ENCODE assay signal across 8 cellular contexts in genomic region chr7:17941171-17941490, GRCh38. TPM values are rescaled to one million over a fixed set of nuclear protein-coding genes. Genes with fewer than 3 reads are reported as not detected.
DNase-seq lines count a peak whose midpoint lies in the region; ATAC-seq and TF ChIP-seq lines count a peak whose summit lies in the region.

No MANE protein-coding gene starts in this region.

- H3K4me1 Mint-ChIP-seq in natural killer cell: peaks cover 45 to 55% of the 10 kb centered on the region in 2 donors

- H3K27me3 Mint-ChIP-seq in natural killer cell (ENCODE audit: low read depth in 2 of 2): peaks cover 0 to 2% of the 10 kb centered on the region in 2 donors

- H2AFZ ChIP-seq in OCI-LY7 (ENCODE audit: low read length): peak overlapping the region; percentile 96

- intact Hi-C loops in OCI-LY7 (cut with micrococcal nuclease; ENCODE audit: unreplicated experiment) (loop anchor here (10.0 kb wide), 1 partner anchor 554 kb away; the partner anchor contains the start of gene HDAC9), natural killer cell (cut with micrococcal nuclease) (no loop called here)

- H3K79me2 ChIP-seq in OCI-LY7 (ENCODE audit: insufficient read depth, low read depth, low read length): peaks cover 46% of the 10 kb centered on the region

- ATAC-seq in natural killer cell: no peak

- POLR2A ChIA-PET in OCI-LY7 (lab: Charles Lee): interaction anchor here (0.7 to 1.4 kb wide), 2 partner anchors 9 to 492 kb away, joined by 3 to 5 read pairs; no protein-coding TSS in a partner anchor

- no peaks in the 10 kb centered on the region for H3K9me2 ChIP-seq in OCI-LY7 (ENCODE audit: insufficient read depth, low read length)

- H3K27ac Mint-ChIP-seq in natural killer cell: peak overlapping the region; percentile 99 to 100

- H4K20me1 ChIP-seq in OCI-LY7 (ENCODE audit: insufficient read depth, low read length): no peaks in the 10 kb centered on the region; the same call in 1 of the 2 replicates

- H3K36me3 ChIP-seq in OCI-LY7 (ENCODE audit: insufficient read depth, low read length): peaks cover 3% of the 10 kb centered on the region; the same call in 1 of the 2 replicates
- no peaks in the 10 kb centered on the region for H3K36me3 ChIP-seq in effector memory CD4-positive, alpha-beta T cell (ENCODE audit: control insufficient read depth, insufficient read depth, low read length)

- no peaks in the 10 kb centered on the region for H3K9me3 Mint-ChIP-seq in natural killer cell

- no peaks in the 10 kb centered on the region for H3K27me3 ChIP-seq in effector memory CD4-positive, alpha-beta T cell (replicated peaks; ENCODE audit: control insufficient read depth, insufficient read depth, low read length, poor library complexity, severe bottlenecking)

- DNase-seq in NCI-H2107 treated with DMSO at 0.1 percent for 48 hours (lab: John Stamatoyannopoulos, UW; ENCODE audit: unreplicated experiment): peak; percentile 12
- DNase-seq in NCI-H2107 (lab: John Stamatoyannopoulos, UW): no peak
- peak; percentile 8 for DNase-seq in OCI-LY7 (ENCODE audit: low spot score)
- DNase-seq in effector memory CD4-positive, alpha-beta T cell: no peak
- DNase-seq in natural killer cell: no peak
- DNase-seq in HK-2 (ENCODE audit: unreplicated experiment): no peak
- DNase-seq in NCI-H1694 (lab: John Stamatoyannopoulos, UW): no peak
- DNase-seq in T1000 (lab: John Stamatoyannopoulos, UW): no peak

- CTCF ChIA-PET in OCI-LY7 (lab: Charles Lee; ENCODE audit: unreplicated experiment): no interaction called here

- H3K4me3 Mint-ChIP-seq in natural killer cell: peak overlapping the region; percentile 99

- H3K9me3 ChIP-seq in OCI-LY7 (ENCODE audit: low read length): no peaks in the 10 kb centered on the region
- H3K9me3 ChIP-seq in effector memory CD4-positive, alpha-beta T cell (ENCODE audit: control insufficient read depth, low read length): no peaks in the 10 kb centered on the region

- no TSS peak for BruUV-seq in OCI-LY7 (replicated peaks; lab: Mats Ljungman, UMichigan)

- H3K27ac ChIP-seq in OCI-LY7 (ENCODE audit: low read depth, low read length, poor library complexity, severe bottlenecking): peak overlapping the region; percentile 71
- H3K27ac ChIP-seq in effector memory CD4-positive, alpha-beta T cell (ENCODE audit: insufficient read depth, low read length, poor library complexity, severe bottlenecking): peak overlapping the region; percentile 93

- H3K4me2 ChIP-seq in OCI-LY7 (ENCODE audit: low read length): peak overlapping the region; percentile 97

- H3K4me1 ChIP-seq in OCI-LY7 (ENCODE audit: insufficient read depth, low read length, poor library complexity, severe bottlenecking): peaks cover 24% of the 10 kb centered on the region
- H3K4me1 ChIP-seq in effector memory CD4-positive, alpha-beta T cell (ENCODE audit: control insufficient read depth, insufficient read depth, low read length, poor library complexity, severe bottlenecking): peaks cover 8% of the 10 kb centered on the region

- no peaks in the 10 kb centered on the region for H3K36me3 Mint-ChIP-seq in natural killer cell

- TF ChIP-seq CTCF in OCI-LY7 (conservative IDR thresholded peaks at IDR 0.05; ENCODE audit: low read length) (0 out of 2 replicates have a peak, but pooled peaks have one; percentile 14), natural killer cell (IDR thresholded peaks at IDR 0.05) (no peak)

- H3K4me3 ChIP-seq in OCI-LY7 (ENCODE audit: low read depth, low read length, poor library complexity, severe bottlenecking): peak overlapping the region; percentile 96
- peak overlapping the region; percentile 83 for H3K4me3 ChIP-seq in effector memory CD4-positive, alpha-beta T cell (ENCODE audit: insufficient read depth, low read depth, low read length, poor library complexity, severe bottlenecking)

RNA-seq across cellular contexts. Expression of gene SNX13, which starts 0.8 kb away (rescaled TPM):
- 20.0 and 25.1 TPM in 2 replicates for total RNA-seq in OCI-LY7 (2014; rRNA removed; shearing (Covaris generic))
- total RNA-seq in OCI-LY7 (2022): 32.6 and 38.4 TPM in 2 replicates
- total RNA-seq in natural killer cell: 10 to 100 TPM; 34.8 to 38.5 (median 37.4) TPM

Comparison
In these comparisons a context has a peak if more than half of its experiments do, and no peak if none do; other contexts are left out.
1. DNase-seq: peak in NCI-H2107 treated with DMSO at 0.1 percent for 48 hours (single experiment) and OCI-LY7 (single experiment); none in NCI-H2107 (single experiment), effector memory CD4-positive, alpha-beta T cell (0 of 3), natural killer cell (single experiment), HK-2 (single experiment), NCI-H1694 (single experiment) and T1000 (single experiment).